In genomic region chr18:77112161-77112801, GRCh38 we compare ENCODE assay signal across 10 cellular contexts. TPM values are rescaled to one million over a fixed set of nuclear protein-coding genes. Genes with fewer than 3 reads are reported as not detected.
DNase-seq lines count a peak whose midpoint lies in the region; ATAC-seq, FAIRE-seq and TF ChIP-seq lines count a peak whose summit lies in the region.
"Had no signal": no experiment of that assay in that cellular context is flagged by ENCODE, and none has a peak within 500 bp of the region (broad histone marks: within the 10 kb centered on the region; RNA-seq: fewer than 3 reads in every experiment).

No MANE protein-coding gene starts in this region.

- WGBS in H1 (ENCODE audit: extremely low coverage in 1 of 2, insufficient coverage in 1 of 2, insufficient read length in 1 of 2, insufficient replicate concordance in 2 of 2, low coverage in 1 of 2, low lambda C conversion rate in 2 of 2, missing lambda C conversion rate in 1 of 2), 2 experiments: 91% methylated on average over 31 of the region's 39 CpGs; no CpG with 5 or more reads in 1 of the 2 experiments
- no CpG with 5 or more reads among the region's 39 CpGs for WGBS in neuronal stem cell (ENCODE audit: extremely low coverage in 2 of 2, insufficient read length in 2 of 2, insufficient replicate concordance in 1 of 2), 2 donors

- DNase-seq in CD8-positive, alpha-beta memory T cell: no peak
- no peak for DNase-seq in RWPE1 (ENCODE audit: low spot score)
- DNase-seq in H1 (ENCODE audit: low read depth in 1 of 2, low spot score in 2 of 2): peak in 1 of 2 experiments; percentile 44
- no peak for DNase-seq in neuronal stem cell (ENCODE audit: low spot score)
- no peak for DNase-seq in NOMO-1 treated with DMSO at 0.1 percent for 48 hours (lab: John Stamatoyannopoulos, UW; ENCODE audit: unreplicated experiment)
- DNase-seq in GM19238 (ENCODE audit: insufficient read length, low spot score): no peak
- DNase-seq: NCI-H748 treated with DMSO at 0.1 percent for 48 hours, thyroid gland had no signal

- no peaks in the 10 kb centered on the region for H3K79me2 ChIP-seq in H1 (ENCODE audit: control insufficient read depth in 1 of 2, insufficient read depth in 2 of 2, low read length in 2 of 2)

- H3K27me3 Mint-ChIP-seq in CD8-positive, alpha-beta memory T cell: no peaks in the 10 kb centered on the region

- H2BK15ac ChIP-seq in H1 (ENCODE audit: low read length): peak overlapping the region; percentile 24; the same call in 1 of the 2 replicates
- H2BK15ac ChIP-seq in neuronal stem cell (ENCODE audit: low read length): no peak overlapping the region

- TF ChIP-seq POLR2A in H1 (IDR thresholded peaks at IDR 0.05; ENCODE audit: control extremely low read depth in 1 of 2, low read depth in 2 of 2, low read length in 2 of 2): no peak

- ATAC-seq in HG03571 (IDR thresholded peaks at IDR 0.05; ENCODE audit: unreplicated experiment) (no peak), HG03432 (IDR thresholded peaks at IDR 0.05; ENCODE audit: unreplicated experiment) (no peak)

- no peaks in the 10 kb centered on the region for H3K9me3 Mint-ChIP-seq in CD8-positive, alpha-beta memory T cell

- peak overlapping the region; percentile 64 to 93 (median 84) for H3K27ac Mint-ChIP-seq in CD8-positive, alpha-beta memory T cell

- H2AFZ ChIP-seq in H1 (ENCODE audit: low read length) (no peak overlapping the region), neuronal stem cell (ENCODE audit: low read length) (no peak overlapping the region)

- H3K18ac ChIP-seq in H1 (ENCODE audit: extremely low read depth, low read length) (no peak overlapping the region), neuronal stem cell (ENCODE audit: low read length) (peak overlapping the region; percentile 40)

- no peak overlapping the region for H3K27ac ChIP-seq in CD8-positive, alpha-beta memory T cell (ENCODE audit: low read depth, low read length)
- H3K27ac ChIP-seq in RWPE1 (peak overlapping the region; percentile 96), H1 (ENCODE audit: low read depth, low read length) (no peak overlapping the region), neuronal stem cell (replicated peaks; ENCODE audit: low read length) (no peak overlapping the region)

- CTCF ChIA-PET in CD8-positive, alpha-beta memory T cell (lab: Charles Lee): interaction anchor here (0.6 to 8.3 kb wide), 7 partner anchors 10 to 112 kb away, joined by 3 to 56 read pairs (median 3); no protein-coding TSS in a partner anchor
- CTCF ChIA-PET in RWPE1 (lab: Yijun Ruan, JAX): no interaction called here
- CTCF ChIA-PET in H1 (lab: Charles Lee; ENCODE audit: partially characterized antibody): interaction anchor here (0.6 to 1.1 kb wide), 3 partner anchors 21 to 129 kb away, joined by 3 to 4 read pairs (median 3); no protein-coding TSS in a partner anchor

- H3K4ac ChIP-seq in H1 (replicated peaks; ENCODE audit: insufficient read length, low read depth, low read length) (no peak overlapping the region), neuronal stem cell (ENCODE audit: low read length) (no peak overlapping the region)

- no peak overlapping the region for H3K56ac ChIP-seq in H1 (replicated peaks; ENCODE audit: insufficient read length, low read depth, low read length)

- H3K79me1 ChIP-seq in H1 (ENCODE audit: low read depth, low read length): peaks cover 2% of the 10 kb centered on the region; the same call in 1 of the 2 replicates
- no peaks in the 10 kb centered on the region for H3K79me1 ChIP-seq in neuronal stem cell (ENCODE audit: low read depth, low read length)

- H4K91ac ChIP-seq in H1 (replicated peaks; ENCODE audit: insufficient read length, low read length) (peak overlapping the region; percentile 17), neuronal stem cell (ENCODE audit: low read depth, low read length, poor library complexity) (no peak overlapping the region)

- H4K5ac ChIP-seq in H1 (ENCODE audit: insufficient read length, low read depth, low read length): no peak overlapping the region

- H4K20me1 ChIP-seq in H1 (replicated peaks in 1 of 2; ENCODE audit: control insufficient read depth in 1 of 2, insufficient read depth in 2 of 2, low read length in 2 of 2): no peaks in the 10 kb centered on the region

- TF ChIP-seq EP300 in H1 (IDR thresholded peaks at IDR 0.05; ENCODE audit: borderline replicate concordance in 1 of 2, low read depth in 2 of 2, low read length in 2 of 2): no peak

- TF ChIP-seq RAD21 in H1 (IDR thresholded peaks at IDR 0.05 in 1 of 2, conservative IDR thresholded peaks at IDR 0.05 in 1 of 2; ENCODE audit: low read depth in 2 of 2, low read length in 2 of 2): no peak

- no peak for TF ChIP-seq CTCF in RWPE1 (conservative IDR thresholded peaks at IDR 0.05; ENCODE audit: low read depth)
- TF ChIP-seq CTCF in H1 (IDR thresholded peaks at IDR 0.05; ENCODE audit: control extremely low read depth in 1 of 3, insufficient read depth in 1 of 3, low read depth in 1 of 3, low read length in 3 of 3): no peak

- no peaks in the 10 kb centered on the region for H3K23me2 ChIP-seq in H1 (ENCODE audit: low read depth, low read length)

- H3K9ac ChIP-seq in H1 (replicated peaks in 1 of 4; ENCODE audit: extremely low read depth in 1 of 4, low read depth in 3 of 4, low read length in 3 of 4) (no peak overlapping the region), neuronal stem cell (ENCODE audit: low read depth, low read length, poor library complexity) (no peak overlapping the region)

- no peak overlapping the region for H4K8ac ChIP-seq in H1 (ENCODE audit: extremely low read depth, insufficient read depth, low read length)
- H4K8ac ChIP-seq in neuronal stem cell (ENCODE audit: low read depth, low read length): no peak overlapping the region

- H3K4me3 ChIP-seq in CD8-positive, alpha-beta memory T cell (ENCODE audit: low read length): no peak overlapping the region
- H3K4me3 ChIP-seq in H1 (ENCODE audit: extremely low read depth in 1 of 4, insufficient read depth in 2 of 4, low read depth in 3 of 4, low read length in 4 of 4) (no peak overlapping the region), neuronal stem cell (ENCODE audit: low read length in 2 of 2) (no peak overlapping the region)
- H3K4me3 ChIP-seq: thyroid gland had no signal

- no peaks in the 10 kb centered on the region for H3K9me3 ChIP-seq in CD8-positive, alpha-beta memory T cell (ENCODE audit: low read length)
- H3K9me3 ChIP-seq in H1 (ENCODE audit: insufficient read depth in 2 of 2, low read depth in 1 of 2, low read length in 1 of 2): no peaks in the 10 kb centered on the region
- no peaks in the 10 kb centered on the region for H3K9me3 ChIP-seq in neuronal stem cell (replicated peaks in 1 of 2; ENCODE audit: control insufficient read depth in 2 of 2, insufficient read depth in 1 of 2, low read depth in 1 of 2, low read length in 2 of 2)
- H3K9me3 ChIP-seq: thyroid gland had no signal

- FAIRE-seq in H1 (lab: Jason Lieb, UNC): no peak

- H3K23ac ChIP-seq in H1 (ENCODE audit: insufficient read length) (no peak overlapping the region), neuronal stem cell (ENCODE audit: low read depth, low read length, poor library complexity) (peak overlapping the region; percentile 35)

- peaks cover 5% of the 10 kb centered on the region for H3K36me3 ChIP-seq in CD8-positive, alpha-beta memory T cell (ENCODE audit: insufficient read depth, low read length)
- H3K36me3 ChIP-seq in H1 (ENCODE audit: control insufficient read depth in 2 of 4, insufficient read depth in 4 of 4, low read length in 3 of 4) (no peaks in the 10 kb centered on the region), neuronal stem cell (replicated peaks in 1 of 2; ENCODE audit: control insufficient read depth in 2 of 2, insufficient read depth in 2 of 2, low read length in 2 of 2) (no peaks in the 10 kb centered on the region)
- H3K36me3 ChIP-seq: thyroid gland had no signal

- H3K14ac ChIP-seq in H1 (ENCODE audit: insufficient read length) (no peak overlapping the region), neuronal stem cell (ENCODE audit: low read length) (no peak overlapping the region)

- POLR2A ChIA-PET in CD8-positive, alpha-beta memory T cell (lab: Charles Lee): interaction anchor here (1.3 kb wide), 1 partner anchor 10 kb away, joined by 4 read pairs; no protein-coding TSS in a partner anchor
- POLR2A ChIA-PET in RWPE1 (lab: Yijun Ruan, JAX; ENCODE audit: low non-redundant PET) (no interaction called here), H1 (lab: Charles Lee; ENCODE audit: partially characterized antibody) (interaction anchor here (1.0 kb wide), 2 partner anchors 12 to 28 kb away, joined by 3 read pairs; no protein-coding TSS in a partner anchor)

- no peak overlapping the region for H2BK120ac ChIP-seq in H1 (replicated peaks; ENCODE audit: low read depth, low read length)
- H2BK120ac ChIP-seq in neuronal stem cell (ENCODE audit: low read depth, low read length): no peak overlapping the region

- H3K4me3 Mint-ChIP-seq in CD8-positive, alpha-beta memory T cell: peak overlapping the region in 6 of 7 donors; percentile 23 to 74 (median 46)

- H2BK5ac ChIP-seq in H1 (ENCODE audit: low read depth, low read length) (peak overlapping the region; percentile 4; the same call in 1 of the 2 replicates), neuronal stem cell (ENCODE audit: low read length) (no peak overlapping the region)

- peaks cover 61% of the 10 kb centered on the region for H3K4me1 ChIP-seq in CD8-positive, alpha-beta memory T cell (ENCODE audit: insufficient read depth, low read length)
- peaks cover 0 to 11% (median 3%) of the 10 kb centered on the region in 4 experiments; a peak in 4 of 7 replicates for H3K4me1 ChIP-seq in H1 (replicated peaks in 1 of 4; ENCODE audit: control insufficient read depth in 3 of 4, insufficient read depth in 4 of 4, low read length in 3 of 4)
- peaks cover 5 to 7% of the 10 kb centered on the region in 2 donors for H3K4me1 ChIP-seq in neuronal stem cell (ENCODE audit: control insufficient read depth in 2 of 2, insufficient read depth in 1 of 2, low read depth in 1 of 2, low read length in 2 of 2)

- peaks cover 0 to 73% (median 16%) of the 10 kb centered on the region in 3 donors for H3K36me3 Mint-ChIP-seq in CD8-positive, alpha-beta memory T cell

- peaks cover 85 to 98% (median 97%) of the 10 kb centered on the region in 3 donors for H3K4me1 Mint-ChIP-seq in CD8-positive, alpha-beta memory T cell

- peak overlapping the region; percentile 44; the same call in 1 of the 2 replicates for H2BK12ac ChIP-seq in H1 (ENCODE audit: low read depth, low read length)
- H2BK12ac ChIP-seq in neuronal stem cell (ENCODE audit: low read length): no peak overlapping the region

- H2BK20ac ChIP-seq in H1 (ENCODE audit: low read length): no peak overlapping the region

- H3K27me3 ChIP-seq in CD8-positive, alpha-beta memory T cell (ENCODE audit: insufficient read depth, low read length, poor library complexity, severe bottlenecking): no peaks in the 10 kb centered on the region
- no peaks in the 10 kb centered on the region for H3K27me3 ChIP-seq in H1 (replicated peaks in 1 of 4; ENCODE audit: control insufficient read depth in 3 of 4, extremely low read depth in 1 of 4, insufficient read depth in 3 of 4, low read length in 3 of 4)
- H3K27me3 ChIP-seq in neuronal stem cell (ENCODE audit: control insufficient read depth in 3 of 3, insufficient read depth in 3 of 3, low read depth in 1 of 3, low read length in 3 of 3): no peaks in the 10 kb centered on the region
- H3K27me3 ChIP-seq: thyroid gland had no signal

- H2AK5ac ChIP-seq in H1 (ENCODE audit: low read depth, low read length) (no peak overlapping the region; the same call in 1 of the 2 replicates), neuronal stem cell (ENCODE audit: low read depth, low read length) (no peak overlapping the region)

- H3K4me2 ChIP-seq in H1 (ENCODE audit: insufficient read depth in 1 of 2, low read depth in 2 of 2, low read length in 2 of 2) (no peak overlapping the region), neuronal stem cell (ENCODE audit: insufficient read depth, low read length, poor library complexity, severe bottlenecking) (no peak overlapping the region)

RNA-seq across cellular contexts. Expression of gene MBP, which starts 20.3 kb away (rescaled TPM):
- 10 to 100 TPM; 59.5 to 60.0 TPM for total RNA-seq in CD8-positive, alpha-beta memory T cell
- polyA plus RNA-seq in CD8-positive, alpha-beta memory T cell: 196 TPM
- total RNA-seq in H1 (2021; fragmentation: NEBNext Ultra II Directional; extraction: Animal tissue kit (Norgen Biotek cat#: 25700)): 19.2 and 19.3 TPM in 2 replicates
- 6.8 and 7.7 TPM in 2 replicates for polyA plus RNA-seq in H1 (2011; rRNA removed)
- polyA plus RNA-seq in H1 (2011; cell fraction: cytosol; rRNA removed): 8.9 TPM
- polyA plus RNA-seq in H1 (2011; cell fraction: nucleus; rRNA removed): 14.2 TPM
- polyA plus RNA-seq in H1 (2012, experiment 1 of 2): 6.1 to 8.2 TPM (median 7.4 TPM) in 4 replicates
- polyA plus RNA-seq in H1 (2012, experiment 2 of 2): 2.2 TPM
- 13.3 TPM for polyA plus RNA-seq in H1 (2013, experiment 1 of 2)
- polyA plus RNA-seq in H1 (2013, experiment 2 of 2): 12.9 TPM
- polyA minus RNA-seq in H1 (2011; rRNA and poly(A)+ RNA removed): 13.3 and 15.9 TPM in 2 replicates
- 16.8 TPM for polyA minus RNA-seq in H1 (2011; cell fraction: cytosol; rRNA and poly(A)+ RNA removed)
- 11.4 TPM for polyA minus RNA-seq in H1 (2011; cell fraction: nucleus; rRNA and poly(A)+ RNA removed)
- polyA plus RNA-seq in neuronal stem cell (2013, experiment 1 of 2): 1.5 TPM
- 1.4 TPM for polyA plus RNA-seq in neuronal stem cell (2013, experiment 2 of 2)
